In genomic region chr15:78103406-78104118, GRCh38 we compare ENCODE assay signal across 8 cellular contexts. TPM values are rescaled to one million over a fixed set of nuclear protein-coding genes. Genes with fewer than 3 reads are reported as not detected.
DNase-seq lines count a peak whose midpoint lies in the region; ATAC-seq and TF ChIP-seq lines count a peak whose summit lies in the region.

No MANE protein-coding gene starts in this region.

- peak overlapping the region; percentile 89 to 93 for H3K27ac Mint-ChIP-seq in natural killer cell treated with Interleukin-12 subunit alpha and Interleukin-12 subunit beta and Interleukin-15 and Interleukin-18, amount 100 ng/mL, for 72 hours
- no peak overlapping the region for H3K27ac Mint-ChIP-seq in Calu3 (ENCODE audit: unreplicated experiment)

- CTCF ChIA-PET in Calu3 (lab: Charles Lee) = no interaction called here

- H3K27me3 Mint-ChIP-seq in natural killer cell treated with Interleukin-12 subunit alpha and Interleukin-12 subunit beta and Interleukin-15 and Interleukin-18, amount 100 ng/mL, for 72 hours = peaks cover 0 to 3% of the 10 kb centered on the region in 2 donors
- no peaks in the 10 kb centered on the region for H3K27me3 Mint-ChIP-seq in Calu3 (ENCODE audit: unreplicated experiment)

- intact Hi-C loops in posterior vena cava (cut with DNase I) = no loop called here
- intact Hi-C loops in Calu3 (cut with micrococcal nuclease; ENCODE audit: unreplicated experiment) = no loop called here

- no peak for TF ChIP-seq CTCF in Calu3 (IDR thresholded peaks at IDR 0.05; ENCODE audit: unreplicated experiment)

- no peaks in the 10 kb centered on the region for H3K9me3 Mint-ChIP-seq in natural killer cell treated with Interleukin-12 subunit alpha and Interleukin-12 subunit beta and Interleukin-15 and Interleukin-18, amount 100 ng/mL, for 72 hours
- H3K9me3 Mint-ChIP-seq in Calu3 (ENCODE audit: low read depth, unreplicated experiment) = no peaks in the 10 kb centered on the region

- H3K4me1 Mint-ChIP-seq in natural killer cell treated with Interleukin-12 subunit alpha and Interleukin-12 subunit beta and Interleukin-15 and Interleukin-18, amount 100 ng/mL, for 72 hours (ENCODE audit: low read depth in 2 of 2) = peaks cover 39% of the 10 kb centered on the region in 2 donors
- peaks cover 11% of the 10 kb centered on the region for H3K4me1 Mint-ChIP-seq in Calu3 (ENCODE audit: low read depth, unreplicated experiment)

- H3K36me3 Mint-ChIP-seq in natural killer cell treated with Interleukin-12 subunit alpha and Interleukin-12 subunit beta and Interleukin-15 and Interleukin-18, amount 100 ng/mL, for 72 hours = no peaks in the 10 kb centered on the region
- no peaks in the 10 kb centered on the region for H3K36me3 Mint-ChIP-seq in Calu3 (ENCODE audit: insufficient read depth, unreplicated experiment)

- peak; percentile 83 to 89 for ATAC-seq in natural killer cell treated with Interleukin-12 subunit alpha and Interleukin-12 subunit beta and Interleukin-15 and Interleukin-18, amount 100 ng/mL, for 72 hours

- DNase-seq in DMS53 (lab: John Stamatoyannopoulos, UW) (peak; percentile 6), DMS53 treated with DMSO at 0.1 percent for 48 hours (lab: John Stamatoyannopoulos, UW; ENCODE audit: unreplicated experiment) (no peak), posterior vena cava (ENCODE audit: low spot score) (no peak), Calu3 (no peak), NCI-H1417 treated with DMSO at 0.1 percent for 48 hours (lab: John Stamatoyannopoulos, UW) (no peak)
- DNase-seq in Jurkat, Clone E6-1 (ENCODE audit: low read depth, low spot score) = peak; percentile 79
- DNase-seq in activated CD8-positive, alpha-beta memory T cell treated with anti-CD3 and anti-CD28 coated beads, Interleukin-2, amount 50 U/mL, for 48 hours = peak; percentile 78
- DNase-seq in natural killer cell treated with Interleukin-12 subunit alpha and Interleukin-12 subunit beta and Interleukin-15 and Interleukin-18, amount 100 ng/mL, for 72 hours (ENCODE audit: low spot score) = peak; percentile 83

- BruUV-seq in Calu3 (replicated peaks; lab: Mats Ljungman, UMichigan) = no TSS peak

- H3K4me3 ChIP-seq in Jurkat, Clone E6-1 (ENCODE audit: low read length) = no peak overlapping the region

- H3K4me3 Mint-ChIP-seq in natural killer cell treated with Interleukin-12 subunit alpha and Interleukin-12 subunit beta and Interleukin-15 and Interleukin-18, amount 100 ng/mL, for 72 hours = peak overlapping the region; percentile 79
- no peak overlapping the region for H3K4me3 Mint-ChIP-seq in Calu3 (ENCODE audit: low read depth, unreplicated experiment)

RNA-seq across cellular contexts. Expression of gene SH2D7, which starts 11.2 kb away (rescaled TPM):
- polyA plus RNA-seq in Jurkat, Clone E6-1 (2012; ENCODE audit: insufficient read depth, insufficient read length) = not detected
- total RNA-seq in natural killer cell treated with Interleukin-12 subunit alpha and Interleukin-12 subunit beta and Interleukin-15 and Interleukin-18, amount 100 ng/mL, for 72 hours = not detected
- total RNA-seq in posterior vena cava (not detected), Calu3 (2022) (not detected in 2 replicates)

RNA-seq across cellular contexts. Expression of gene TBC1D2B, which starts 26.1 kb away (rescaled TPM):
- polyA plus RNA-seq in Jurkat, Clone E6-1 (2012; ENCODE audit: insufficient read depth, insufficient read length) = 27.6 TPM
- 10 to 100 TPM; 54.1 to 97.0 TPM for total RNA-seq in natural killer cell treated with Interleukin-12 subunit alpha and Interleukin-12 subunit beta and Interleukin-15 and Interleukin-18, amount 100 ng/mL, for 72 hours
- total RNA-seq in posterior vena cava = 10 to 100 TPM; 46.5 to 57.9 TPM
- 50.0 and 52.8 TPM in 2 replicates for total RNA-seq in Calu3 (2022)

RNA-seq across cellular contexts. Expression of gene CIB2, which starts 27.7 kb away (rescaled TPM):
- polyA plus RNA-seq in Jurkat, Clone E6-1 (2012; ENCODE audit: insufficient read depth, insufficient read length) = 30.8 TPM
- total RNA-seq in natural killer cell treated with Interleukin-12 subunit alpha and Interleukin-12 subunit beta and Interleukin-15 and Interleukin-18, amount 100 ng/mL, for 72 hours = 1 to 10 TPM in 1 of 2 donors, under 1 TPM in 1; 0.67 to 1.8 TPM
- total RNA-seq in posterior vena cava = 1 to 10 TPM; 5.1 to 6.7 TPM
- total RNA-seq in Calu3 (2022) = 15.1 and 15.7 TPM in 2 replicates

RNA-seq across cellular contexts. Expression of gene IDH3A, which starts 45.6 kb away (rescaled TPM):
- 116 TPM for polyA plus RNA-seq in Jurkat, Clone E6-1 (2012; ENCODE audit: insufficient read depth, insufficient read length)
- 100 to 1,000 TPM; 135 to 169 TPM for total RNA-seq in natural killer cell treated with Interleukin-12 subunit alpha and Interleukin-12 subunit beta and Interleukin-15 and Interleukin-18, amount 100 ng/mL, for 72 hours
- total RNA-seq in posterior vena cava (10 to 100 TPM; 84.2 to 90.6 TPM), Calu3 (2022) (96.1 and 111 TPM in 2 replicates)

Comparison
In these comparisons a context has a peak if more than half of its experiments do, and no peak if none do; other contexts are left out.
1. DNase-seq: peak in DMS53 (single experiment), Jurkat, Clone E6-1 (single experiment), activated CD8-positive, alpha-beta memory T cell treated with anti-CD3 and anti-CD28 coated beads, Interleukin-2, amount 50 U/mL, for 48 hours (single experiment) and natural killer cell treated with Interleukin-12 subunit alpha and Interleukin-12 subunit beta and Interleukin-15 and Interleukin-18, amount 100 ng/mL, for 72 hours (single experiment); none in DMS53 treated with DMSO at 0.1 percent for 48 hours (single experiment), posterior vena cava (single experiment), Calu3 (single experiment) and NCI-H1417 treated with DMSO at 0.1 percent for 48 hours (single experiment).